Comparison of ENCODE assay signal across 10 cellular contexts in the genomic region with DNA sequence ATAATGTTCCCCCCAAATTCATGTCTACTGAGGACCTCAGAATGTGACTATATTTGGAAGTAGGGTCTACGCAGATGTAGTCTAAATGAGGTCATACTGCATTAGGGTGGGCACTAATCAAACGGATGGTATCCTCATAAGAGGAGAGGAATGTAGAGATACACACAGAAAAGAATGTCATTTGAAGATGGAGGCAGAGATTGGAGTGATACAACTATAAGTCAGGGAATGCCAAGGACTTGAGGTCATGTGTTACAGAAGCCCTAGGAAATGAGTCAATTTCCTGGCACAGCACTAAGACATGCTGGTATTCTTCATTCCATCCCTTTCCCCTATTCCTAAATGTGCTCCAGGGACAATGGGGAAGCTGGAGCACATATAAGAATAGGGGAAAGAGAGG. TPM values are rescaled to one million over a fixed set of nuclear protein-coding genes. Genes with fewer than 3 reads are reported as not detected.
DNase-seq lines count a peak whose midpoint lies in the region; ATAC-seq, FAIRE-seq and TF ChIP-seq lines count a peak whose summit lies in the region.
"Had no signal": no experiment of that assay in that cellular context is flagged by ENCODE, and none has a peak within 500 bp of the region (broad histone marks: within the 10 kb centered on the region; RNA-seq: fewer than 3 reads in every experiment).

No MANE protein-coding gene starts in this region.

- WGBS in A549 (ENCODE audit: missing lambda C conversion rate), result 2% methylated on average over 2 of the region's 2 CpGs

- H3K27ac ChIP-seq in A549, result peak overlapping the region; percentile 62 to 81; a peak in 5 of 6 replicates

- TF ChIP-seq CTCF in A549 (IDR thresholded peaks at IDR 0.05) (no peak), HFFc6 (IDR thresholded peaks at IDR 0.05) (no peak)

- TF ChIP-seq RAD21 in A549 (conservative IDR thresholded peaks at IDR 0.05 in 1 of 2, IDR thresholded peaks at IDR 0.05 in 1 of 2), result no peak

- peaks cover 83% of the 10 kb centered on the region for H3K4me1 Mint-ChIP-seq in HFFc6 (ENCODE audit: low read depth)
- H3K4me1 Mint-ChIP-seq: brain had no signal

- POLR2A ChIA-PET in A549 (lab: Yijun Ruan, JAX), result interaction anchor here (1.4 to 2.2 kb wide), 3 partner anchors 16 to 72 kb away, joined by 3 to 6 read pairs (median 5); a partner anchor contains a TSS

- H3K4me3 ChIP-seq in A549, result no peak overlapping the region
- H3K4me3 ChIP-seq in HAP-1, result no peak overlapping the region

- H3K36me3 ChIP-seq in HAP-1 (replicated peaks), result no peaks in the 10 kb centered on the region

- H3K27me3 ChIP-seq in HAP-1 (ENCODE audit: low read depth), result no peaks in the 10 kb centered on the region

- peak; percentile 89 to 94 for ATAC-seq in A549
- no peak for ATAC-seq in GM18511 (IDR thresholded peaks at IDR 0.05; ENCODE audit: unreplicated experiment)

- no peak for TF ChIP-seq POLR2A in A549 (IDR thresholded peaks at IDR 0.05; ENCODE audit: low read length)

- TF ChIP-seq EP300 in A549 (IDR thresholded peaks at IDR 0.05), result peak; percentile 51 to 83; a peak in 2 of 5 replicates

- CTCF ChIA-PET in A549 (lab: Yijun Ruan, JAX), result interaction anchor here (0.6 to 2.6 kb wide), 5 partner anchors 59 to 323 kb away, joined by 3 to 13 read pairs (median 6); a partner anchor contains a TSS

- FAIRE-seq in A549 (lab: Jason Lieb, UNC), result no peak

- H3K27me3 Mint-ChIP-seq in HFFc6 (ENCODE audit: insufficient read depth), result peaks cover 3% of the 10 kb centered on the region
- H3K27me3 Mint-ChIP-seq: brain had no signal

- H3K27ac Mint-ChIP-seq in HFFc6, result peak overlapping the region; percentile 97

- H3K9me3 Mint-ChIP-seq in HFFc6, result peaks cover 27% of the 10 kb centered on the region

- H3K4me1 ChIP-seq in A549 (peaks cover 24% of the 10 kb centered on the region), HAP-1 (no peaks in the 10 kb centered on the region; the same call in 1 of the 2 replicates)

- H3K4me2 ChIP-seq in A549, result peak overlapping the region; percentile 59

- peaks cover 49% of the 10 kb centered on the region for H3K36me3 Mint-ChIP-seq in HFFc6 (ENCODE audit: low read depth)
- H3K36me3 Mint-ChIP-seq: brain had no signal

- DNase-seq in A549 (ENCODE audit: low read depth in 1 of 2, low spot score in 1 of 2) (peak; percentile 29 to 82), HFFc6 (peak; percentile 95), astrocyte of the hippocampus (ENCODE audit: low read depth, low spot score) (peak; percentile 88), kidney glomerular epithelial cell (lab: John Stamatoyannopoulos, UW) (peak; percentile 93), HAP-1 (ENCODE audit: low spot score in 2 of 2) (no peak), Ammon's horn (ENCODE audit: low spot score) (no peak)
- no peak for DNase-seq in stimulated activated CD4-positive, alpha-beta T cell treated with anti-CD3 and anti-CD28 coated beads, Interleukin-12 subunit alpha, Interleukin-12 subunit beta, amount 100 ng/mL, for 4 hours
- DNase-seq: retina had no signal

- no peaks in the 10 kb centered on the region for H3K9me3 ChIP-seq in A549
- no peaks in the 10 kb centered on the region; the same call in 1 of the 2 replicates for H3K9me3 ChIP-seq in HAP-1

- peak overlapping the region; percentile 93 for H3K4me3 Mint-ChIP-seq in HFFc6

- in situ Hi-C loops in HAP-1 (cut with MboI; ENCODE audit: low sequenced_read_pairs), result no loop called here

TF ChIP-seq in A549, 52 proteins besides CTCF, POLR2A, EP300 and RAD21 (continues in another document):
- no peak for TF ChIP-seq ZSCAN20 (CRISPR knock-in tag; IDR thresholded peaks at IDR 0.05)
- no peak for TF ChIP-seq POLR2AphosphoS2 (conservative IDR thresholded peaks at IDR 0.05; ENCODE audit: low read length)
- TF ChIP-seq RARB (CRISPR knock-in tag; IDR thresholded peaks at IDR 0.05), result no peak
- peak; percentile 27 to 69; a peak in 3 of 5 replicates for TF ChIP-seq JUN (IDR thresholded peaks at IDR 0.05)
- no peak for TF ChIP-seq NPAS2 (CRISPR knock-in tag; IDR thresholded peaks at IDR 0.05; ENCODE audit: borderline replicate concordance)
- TF ChIP-seq HOXB13 (CRISPR knock-in tag; IDR thresholded peaks at IDR 0.05; ENCODE audit: low read depth), result no peak
- TF ChIP-seq, protein P1, sequence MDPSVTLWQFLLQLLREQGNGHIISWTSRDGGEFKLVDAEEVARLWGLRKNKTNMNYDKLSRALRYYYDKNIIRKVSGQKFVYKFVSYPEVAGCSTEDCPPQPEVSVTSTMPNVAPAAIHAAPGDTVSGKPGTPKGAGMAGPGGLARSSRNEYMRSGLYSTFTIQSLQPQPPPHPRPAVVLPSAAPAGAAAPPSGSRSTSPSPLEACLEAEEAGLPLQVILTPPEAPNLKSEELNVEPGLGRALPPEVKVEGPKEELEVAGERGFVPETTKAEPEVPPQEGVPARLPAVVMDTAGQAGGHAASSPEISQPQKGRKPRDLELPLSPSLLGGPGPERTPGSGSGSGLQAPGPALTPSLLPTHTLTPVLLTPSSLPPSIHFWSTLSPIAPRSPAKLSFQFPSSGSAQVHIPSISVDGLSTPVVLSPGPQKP (IDR thresholded peaks at IDR 0.05; ENCODE audit: low read depth, low read length), result no peak
- TF ChIP-seq, protein P2, sequence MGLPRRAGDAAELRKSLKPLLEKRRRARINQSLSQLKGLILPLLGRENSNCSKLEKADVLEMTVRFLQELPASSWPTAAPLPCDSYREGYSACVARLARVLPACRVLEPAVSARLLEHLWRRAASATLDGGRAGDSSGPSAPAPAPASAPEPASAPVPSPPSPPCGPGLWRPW (IDR thresholded peaks at IDR 0.05), result peak; percentile 8; the same call in 1 of the 2 replicates
- no peak for TF ChIP-seq SREBF2 (IDR thresholded peaks at IDR 0.05)
- TF ChIP-seq CHD2 (IDR thresholded peaks at IDR 0.05; ENCODE audit: low read length, partially characterized antibody), result no peak
- no peak for TF ChIP-seq RCOR1 (IDR thresholded peaks at IDR 0.05; ENCODE audit: low read depth, low read length)
- TF ChIP-seq HEYL (CRISPR knock-in tag; IDR thresholded peaks at IDR 0.05), result no peak
- TF ChIP-seq RNF2 (IDR thresholded peaks at IDR 0.05; ENCODE audit: borderline replicate concordance, low read depth), result no peak
- peak; percentile 73 for TF ChIP-seq JUNB (IDR thresholded peaks at IDR 0.05)
- TF ChIP-seq HOXB5 (CRISPR knock-in tag; IDR thresholded peaks at IDR 0.05), result no peak
- TF ChIP-seq RFX5 (IDR thresholded peaks at IDR 0.05), result no peak
- TF ChIP-seq CHD4 (IDR thresholded peaks at IDR 0.05; ENCODE audit: borderline replicate concordance), result no peak
- TF ChIP-seq, protein P3, sequence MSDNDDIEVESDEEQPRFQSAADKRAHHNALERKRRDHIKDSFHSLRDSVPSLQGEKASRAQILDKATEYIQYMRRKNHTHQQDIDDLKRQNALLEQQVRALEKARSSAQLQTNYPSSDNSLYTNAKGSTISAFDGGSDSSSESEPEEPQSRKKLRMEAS (IDR thresholded peaks at IDR 0.05), result peak; percentile 47
- no peak for TF ChIP-seq HOXA7 (CRISPR knock-in tag; IDR thresholded peaks at IDR 0.05)
- no peak for TF ChIP-seq MAFK (IDR thresholded peaks at IDR 0.05; ENCODE audit: partially characterized antibody)
- TF ChIP-seq ZFP36 (IDR thresholded peaks at IDR 0.05; ENCODE audit: borderline replicate concordance, partially characterized antibody), result no peak
- TF ChIP-seq CBX8 (IDR thresholded peaks at IDR 0.05), result no peak
- no peak for TF ChIP-seq KDM5A (IDR thresholded peaks at IDR 0.05)
- TF ChIP-seq SMC3 (IDR thresholded peaks at IDR 0.05), result no peak
- no peak for TF ChIP-seq PHF8 (IDR thresholded peaks at IDR 0.05; ENCODE audit: borderline replicate concordance, low read depth)
- no peak for TF ChIP-seq ZNF302 (CRISPR knock-in tag; IDR thresholded peaks at IDR 0.05)
- TF ChIP-seq BHLHE40 (IDR thresholded peaks at IDR 0.05; ENCODE audit: low read depth, low read length), result no peak
- TF ChIP-seq FOSB (CRISPR knock-in tag; IDR thresholded peaks at IDR 0.05), result no peak
- TF ChIP-seq MYC (IDR thresholded peaks at IDR 0.05; ENCODE audit: borderline replicate concordance, low read length), result no peak
- TF ChIP-seq NFE2L2 (conservative IDR thresholded peaks at IDR 0.05; ENCODE audit: low read length), result no peak
- TF ChIP-seq FOSL2 (IDR thresholded peaks at IDR 0.05), result 0 out of 2 replicates have a peak, but pooled peaks have one; percentile 42
- TF ChIP-seq FOSL2 (CRISPR knock-in tag; IDR thresholded peaks at IDR 0.05), result peak; percentile 81
- no peak for TF ChIP-seq ESRRA (IDR thresholded peaks at IDR 0.05; ENCODE audit: borderline replicate concordance, low read length)
- TF ChIP-seq KDM1A (IDR thresholded peaks at IDR 0.05; ENCODE audit: low read depth), result no peak
- TF ChIP-seq, protein P4, sequence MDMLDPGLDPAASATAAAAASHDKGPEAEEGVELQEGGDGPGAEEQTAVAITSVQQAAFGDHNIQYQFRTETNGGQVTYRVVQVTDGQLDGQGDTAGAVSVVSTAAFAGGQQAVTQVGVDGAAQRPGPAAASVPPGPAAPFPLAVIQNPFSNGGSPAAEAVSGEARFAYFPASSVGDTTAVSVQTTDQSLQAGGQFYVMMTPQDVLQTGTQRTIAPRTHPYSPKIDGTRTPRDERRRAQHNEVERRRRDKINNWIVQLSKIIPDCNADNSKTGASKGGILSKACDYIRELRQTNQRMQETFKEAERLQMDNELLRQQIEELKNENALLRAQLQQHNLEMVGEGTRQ (IDR thresholded peaks at IDR 0.05), result no peak

RNA-seq across cellular contexts. Expression of a gene that starts 0.8 kb away (rescaled TPM):
- polyA plus RNA-seq in A549 (2011; rRNA removed) (0.46 and 0.53 TPM in 2 replicates), A549 (2017; fragmentation: RNase III; extraction: RNeasy Plus Mini Kit Qiagen cat#74134 plus additional on column Dnase treatment) (0.53 to 0.82 TPM (median 0.79 TPM) in 3 replicates)
- polyA plus RNA-seq in A549 (2012; cell fraction: cytosol; rRNA removed), result 0.11 and 0.17 TPM in 2 replicates
- 0.13 and 0.17 TPM in 2 replicates for polyA plus RNA-seq in A549 (2012; cell fraction: nucleus; rRNA removed)
- 0.41 and 0.49 TPM in 2 replicates for polyA minus RNA-seq in A549 (2011; rRNA and poly(A)+ RNA removed)
- 10 to 100 TPM; 31.6 to 50.9 (median 42.6) TPM for total RNA-seq in HFFc6 (2021; fragmentation: NEBNext Ultra II Directional; extraction: Animal tissue kit (Norgen Biotek cat#: 25700))

RNA-seq across cellular contexts. Expression of a gene that starts 59.2 kb away (rescaled TPM):
- polyA plus RNA-seq in A549 (2011; rRNA removed) (6.4 and 6.8 TPM in 2 replicates), A549 (2017; fragmentation: RNase III; extraction: RNeasy Plus Mini Kit Qiagen cat#74134 plus additional on column Dnase treatment) (3.0 to 3.4 TPM (median 3.2 TPM) in 3 replicates)
- polyA plus RNA-seq in A549 (2012; cell fraction: cytosol; rRNA removed), result 1.9 and 2.0 TPM in 2 replicates
- 2.4 and 4.4 TPM in 2 replicates for polyA plus RNA-seq in A549 (2012; cell fraction: nucleus; rRNA removed)
- 3.9 and 4.0 TPM in 2 replicates for polyA minus RNA-seq in A549 (2011; rRNA and poly(A)+ RNA removed)
- total RNA-seq in HFFc6 (2021; fragmentation: NEBNext Ultra II Directional; extraction: Animal tissue kit (Norgen Biotek cat#: 25700)), result 10 to 100 TPM; 10.3 to 15.9 (median 13.0) TPM

Comparison
In these comparisons a context has a peak if more than half of its experiments do, and no peak if none do; other contexts are left out.
1. DNase-seq: peak in A549 (2 of 2), HFFc6 (single experiment), astrocyte of the hippocampus (single experiment) and kidney glomerular epithelial cell (single experiment); none in stimulated activated CD4-positive, alpha-beta T cell treated with anti-CD3 and anti-CD28 coated beads, Interleukin-12 subunit alpha, Interleukin-12 subunit beta, amount 100 ng/mL, for 4 hours (single experiment), HAP-1 (0 of 2) and Ammon's horn (single experiment).